In genomic region chr2:70248810-70249438, GRCh38 we compare ENCODE assay signal across 8 cellular contexts. TPM values are rescaled to one million over a fixed set of nuclear protein-coding genes. Genes with fewer than 3 reads are reported as not detected.
DNase-seq lines count a peak whose midpoint lies in the region; ATAC-seq and TF ChIP-seq lines count a peak whose summit lies in the region.

No MANE protein-coding gene starts in this region.

- peaks cover 13% of the 10 kb centered on the region for H3K4me1 Mint-ChIP-seq in Caco-2 (ENCODE audit: low read depth, unreplicated experiment)
- peaks cover 21% of the 10 kb centered on the region for H3K4me1 Mint-ChIP-seq in progenitor cell of endocrine pancreas (ENCODE audit: low read depth)
- peaks cover 23% of the 10 kb centered on the region for H3K4me1 Mint-ChIP-seq in type B pancreatic cell (ENCODE audit: unreplicated experiment)

- peaks cover 45% of the 10 kb centered on the region for H3K79me2 ChIP-seq in KMS-11 (ENCODE audit: insufficient read depth, low read depth)

- H2AFZ ChIP-seq in KMS-11 (ENCODE audit: low read depth) = peak overlapping the region; percentile 68

- POLR2A ChIA-PET in Caco-2 (lab: Charles Lee) = interaction anchor here (0.6 to 3.4 kb wide), 6 partner anchors 9 to 492 kb away, joined by 3 to 15 read pairs (median 4); partner anchors contain the start of genes C2orf42 and PCYOX1

- H3K4me3 Mint-ChIP-seq in Caco-2 (ENCODE audit: unreplicated experiment) (peak overlapping the region; percentile 89), progenitor cell of endocrine pancreas (ENCODE audit: low read depth) (peak overlapping the region; percentile 92), type B pancreatic cell (peak overlapping the region; percentile 96)

- TSS peak; percentile 57 for BruUV-seq in Caco-2 (replicated peaks; lab: Mats Ljungman, UMichigan)

- H3K4me3 ChIP-seq in Caco-2 (ENCODE audit: low read depth, low read length) = peak overlapping the region; percentile 61
- peak overlapping the region; percentile 55 for H3K4me3 ChIP-seq in KMS-11 (IDR thresholded peaks at IDR 0.05; ENCODE audit: insufficient read depth, low read depth, low read length)
- H3K4me3 ChIP-seq in cardiac muscle cell = peak overlapping the region; percentile 70

- intact Hi-C loops in Caco-2 (cut with micrococcal nuclease; ENCODE audit: unreplicated experiment) = loop anchor here (1.0 to 5.0 kb wide), 4 partner anchors 44 to 335 kb away; partner anchors contain the start of genes C2orf42, PCBP1 and SNRPG

- DNase-seq in Caco-2 (peak in 1 of 2 experiments; percentile 91), SIG-M5 (lab: John Stamatoyannopoulos, UW) (peak; percentile 36), cardiac muscle cell (ENCODE audit: low read depth in 1 of 2, low spot score in 1 of 2) (peak; percentile 38 to 83), progenitor cell of endocrine pancreas (ENCODE audit: low spot score, unreplicated experiment) (peak; percentile 90), type B pancreatic cell (ENCODE audit: extremely low spot score, unreplicated experiment) (peak; percentile 94)
- peak; percentile 88 for DNase-seq in activated naive CD4-positive, alpha-beta T cell treated with anti-CD3 and anti-CD28 coated beads, Interleukin-2, amount 50 U/mL, for 16 hours

- H3K36me3 ChIP-seq in Caco-2 (ENCODE audit: control insufficient read depth, insufficient read depth, low read length) (peaks cover 2% of the 10 kb centered on the region; the same call in 1 of the 2 replicates), KMS-11 (ENCODE audit: insufficient read depth) (no peaks in the 10 kb centered on the region), cardiac muscle cell (no peaks in the 10 kb centered on the region)

- no peaks in the 10 kb centered on the region for H3K9me3 Mint-ChIP-seq in Caco-2 (ENCODE audit: unreplicated experiment)
- H3K9me3 Mint-ChIP-seq in progenitor cell of endocrine pancreas (ENCODE audit: low read depth) = no peaks in the 10 kb centered on the region
- no peaks in the 10 kb centered on the region for H3K9me3 Mint-ChIP-seq in type B pancreatic cell

- peaks cover 3% of the 10 kb centered on the region for H3K27me3 Mint-ChIP-seq in Caco-2 (ENCODE audit: insufficient read depth, unreplicated experiment)
- H3K27me3 Mint-ChIP-seq in progenitor cell of endocrine pancreas = no peaks in the 10 kb centered on the region
- peaks cover 6% of the 10 kb centered on the region for H3K27me3 Mint-ChIP-seq in type B pancreatic cell

- H3K27me3 ChIP-seq in Caco-2 (replicated peaks; ENCODE audit: control insufficient read depth, insufficient read depth, low read length) = no peaks in the 10 kb centered on the region
- H3K27me3 ChIP-seq in KMS-11 (ENCODE audit: insufficient read depth, low read depth) = no peaks in the 10 kb centered on the region
- no peaks in the 10 kb centered on the region for H3K27me3 ChIP-seq in cardiac muscle cell

- H3K4me1 ChIP-seq in Caco-2 = peaks cover 6% of the 10 kb centered on the region; the same call in 1 of the 2 replicates
- peaks cover 30% of the 10 kb centered on the region for H3K4me1 ChIP-seq in KMS-11 (ENCODE audit: low read depth, poor library complexity, severe bottlenecking)
- H3K4me1 ChIP-seq in cardiac muscle cell (ENCODE audit: low read depth) = peaks cover 19% of the 10 kb centered on the region

- peak overlapping the region; percentile 97 for H3K27ac ChIP-seq in KMS-11
- peak overlapping the region; percentile 98 for H3K27ac ChIP-seq in cardiac muscle cell

- peak; percentile 57 for ATAC-seq in GM21723 (IDR thresholded peaks at IDR 0.05; ENCODE audit: unreplicated experiment)

- CTCF ChIA-PET in Caco-2 (lab: Charles Lee) = interaction anchor here (1.4 kb wide), 1 partner anchor 9 kb away, joined by 3 read pairs; the partner anchor contains the start of gene PCYOX1

- no peaks in the 10 kb centered on the region; the same call in 1 of the 2 replicates for H4K20me1 ChIP-seq in KMS-11 (ENCODE audit: insufficient read depth)

- peak overlapping the region; percentile 59 for H3K4me2 ChIP-seq in KMS-11

- TF ChIP-seq CTCF in Caco-2 (IDR thresholded peaks at IDR 0.05; ENCODE audit: insufficient read depth in 1 of 2, low read depth in 1 of 2, low read length in 1 of 2, severe bottlenecking in 1 of 2, unreplicated experiment in 1 of 2) (peak in 1 of 2 experiments; percentile 1), KMS-11 (conservative IDR thresholded peaks at IDR 0.05; ENCODE audit: low read depth, low read length) (no peak), cardiac muscle cell (IDR thresholded peaks at IDR 0.05; ENCODE audit: low read depth, low read length) (no peak), progenitor cell of endocrine pancreas (IDR thresholded peaks at IDR 0.05; ENCODE audit: unreplicated experiment) (no peak), type B pancreatic cell (conservative IDR thresholded peaks at IDR 0.05) (peak; percentile 13)

- H3K27ac Mint-ChIP-seq in Caco-2 (ENCODE audit: unreplicated experiment) = peak overlapping the region; percentile 95
- peak overlapping the region; percentile 100 for H3K27ac Mint-ChIP-seq in progenitor cell of endocrine pancreas
- H3K27ac Mint-ChIP-seq in type B pancreatic cell = peak overlapping the region; percentile 99

- H3K9ac ChIP-seq in KMS-11 = peak overlapping the region; percentile 93; the same call in 1 of the 2 replicates

- H3K36me3 Mint-ChIP-seq in Caco-2 (ENCODE audit: insufficient read depth, unreplicated experiment) (peaks cover 32% of the 10 kb centered on the region), progenitor cell of endocrine pancreas (ENCODE audit: insufficient read depth) (peaks cover 11% of the 10 kb centered on the region), type B pancreatic cell (peaks cover 17% of the 10 kb centered on the region)

- H3K9me3 ChIP-seq in Caco-2 (no peaks in the 10 kb centered on the region), cardiac muscle cell (ENCODE audit: low read depth) (no peaks in the 10 kb centered on the region)

RNA-seq across cellular contexts. Expression of gene TIA1, which starts 0.5 kb away (rescaled TPM):
- 146 and 149 TPM in 2 replicates for total RNA-seq in Caco-2 (2022)
- total RNA-seq in cardiac muscle cell = 135 and 176 TPM in 2 replicates
- 95.3 and 123 TPM in 2 replicates for polyA plus RNA-seq in cardiac muscle cell
- total RNA-seq in progenitor cell of endocrine pancreas = 523 and 534 TPM in 2 replicates
- total RNA-seq in type B pancreatic cell (ENCODE audit: low replicate concordance) = 176 and 300 TPM in 2 replicates

RNA-seq across cellular contexts. Expression of gene PCYOX1, which starts 9.0 kb away (rescaled TPM):
- 114 and 119 TPM in 2 replicates for total RNA-seq in Caco-2 (2022)
- 33.8 and 41.9 TPM in 2 replicates for total RNA-seq in cardiac muscle cell
- 58.7 and 65.7 TPM in 2 replicates for polyA plus RNA-seq in cardiac muscle cell
- 70.4 and 78.9 TPM in 2 replicates for total RNA-seq in progenitor cell of endocrine pancreas
- 76.8 and 80.8 TPM in 2 replicates for total RNA-seq in type B pancreatic cell (ENCODE audit: low replicate concordance)

RNA-seq across cellular contexts. Expression of gene SNRPG, which starts 44.6 kb away (rescaled TPM):
- 410 and 416 TPM in 2 replicates for total RNA-seq in Caco-2 (2022)
- 105 and 163 TPM in 2 replicates for total RNA-seq in cardiac muscle cell
- 285 and 359 TPM in 2 replicates for polyA plus RNA-seq in cardiac muscle cell
- total RNA-seq in progenitor cell of endocrine pancreas = 183 and 185 TPM in 2 replicates
- total RNA-seq in type B pancreatic cell (ENCODE audit: low replicate concordance) = 153 and 187 TPM in 2 replicates

RNA-seq across cellular contexts. Expression of gene FAM136A, which starts 52.9 kb away (rescaled TPM):
- total RNA-seq in Caco-2 (2022) = 115 and 120 TPM in 2 replicates
- 70.8 and 75.5 TPM in 2 replicates for total RNA-seq in cardiac muscle cell
- polyA plus RNA-seq in cardiac muscle cell = 109 and 113 TPM in 2 replicates
- 74.9 and 75.8 TPM in 2 replicates for total RNA-seq in progenitor cell of endocrine pancreas
- 49.6 and 50.7 TPM in 2 replicates for total RNA-seq in type B pancreatic cell (ENCODE audit: low replicate concordance)

RNA-seq across cellular contexts. Expression of gene C2orf42, which starts 58.1 kb away (rescaled TPM):
- total RNA-seq in Caco-2 (2022) = 12.7 and 14.8 TPM in 2 replicates
- total RNA-seq in cardiac muscle cell = 11.9 and 14.6 TPM in 2 replicates
- 10.0 and 10.3 TPM in 2 replicates for polyA plus RNA-seq in cardiac muscle cell
- 21.0 and 28.0 TPM in 2 replicates for total RNA-seq in progenitor cell of endocrine pancreas
- total RNA-seq in type B pancreatic cell (ENCODE audit: low replicate concordance) = 15.5 and 18.8 TPM in 2 replicates
